Comparison of ENCODE assay signal across 8 cellular contexts in genomic region chr5:114362197-114362976, GRCh38. TPM values are rescaled to one million over a fixed set of nuclear protein-coding genes. Genes with fewer than 3 reads are reported as not detected.
DNase-seq lines count a peak whose midpoint lies in the region; ATAC-seq and TF ChIP-seq lines count a peak whose summit lies in the region.

No MANE protein-coding gene starts in this region.

- H3K27me3 ChIP-seq in hepatocyte (peaks cover 54% of the 10 kb centered on the region), SJCRH30 (no peaks in the 10 kb centered on the region; the same call in 1 of the 2 replicates)

- H3K4me3 ChIP-seq in WI38 (ENCODE audit: low read depth, low read length) (peak overlapping the region; percentile 59), hepatocyte (peak overlapping the region; percentile 59), SJCRH30 (no peak overlapping the region)

- H3K4me1 ChIP-seq in hepatocyte (ENCODE audit: insufficient read depth) (peaks cover 16% of the 10 kb centered on the region), SJCRH30 (no peaks in the 10 kb centered on the region)

- H3K4me1 Mint-ChIP-seq in activated CD4-positive, alpha-beta T cell treated with anti-CD3 and anti-CD28 coated beads, Interleukin-2, amount 10 ng/mL, durations not matched to agents 7 days and 5 days, result peaks cover 2% of the 10 kb centered on the region
- H3K4me1 Mint-ChIP-seq in stimulated activated effector memory CD8-positive, alpha-beta T cell treated with anti-CD3 and anti-CD28 coated beads, Interleukin-12 subunit alpha, Interleukin-12 subunit beta, amount 100 ng/mL, for 72 hours, result peaks cover 5% of the 10 kb centered on the region

- no peaks in the 10 kb centered on the region for H4K20me1 ChIP-seq in hepatocyte (ENCODE audit: insufficient read depth, poor library complexity, severe bottlenecking)

- H3K36me3 ChIP-seq in hepatocyte (replicated peaks; ENCODE audit: insufficient read depth, low read depth) (no peaks in the 10 kb centered on the region), SJCRH30 (no peaks in the 10 kb centered on the region)

- WGBS in hepatocyte (ENCODE audit: low lambda C conversion rate, missing lambda C conversion rate), result under 1% methylated on average over 68 of the region's 87 CpGs

- peak; percentile 18 for ATAC-seq in HG02970 (IDR thresholded peaks at IDR 0.05; ENCODE audit: low FRiP score, unreplicated experiment)
- peak; percentile 21 for ATAC-seq in stimulated activated effector memory CD8-positive, alpha-beta T cell treated with anti-CD3 and anti-CD28 coated beads, Interleukin-12 subunit alpha, Interleukin-12 subunit beta, amount 100 ng/mL, for 72 hours

- peak overlapping the region; percentile 96 for H3K4me2 ChIP-seq in hepatocyte

- H3K27me3 Mint-ChIP-seq in activated CD4-positive, alpha-beta T cell treated with anti-CD3 and anti-CD28 coated beads, Interleukin-2, amount 10 ng/mL, durations not matched to agents 7 days and 5 days, result peaks cover 52% of the 10 kb centered on the region

- H3K27ac ChIP-seq in hepatocyte, result no peak overlapping the region
- H3K27ac ChIP-seq in SJCRH30, result no peak overlapping the region

- POLR2A ChIA-PET in activated CD4-positive, alpha-beta T cell treated with anti-CD3 and anti-CD28 coated beads, Interleukin-2, amount 10 ng/mL, durations not matched to agents 7 days and 5 days (lab: Charles Lee), result no interaction called here

- peak overlapping the region; percentile 19 for H3K27ac Mint-ChIP-seq in activated CD4-positive, alpha-beta T cell treated with anti-CD3 and anti-CD28 coated beads, Interleukin-2, amount 10 ng/mL, durations not matched to agents 7 days and 5 days
- H3K27ac Mint-ChIP-seq in stimulated activated effector memory CD8-positive, alpha-beta T cell treated with anti-CD3 and anti-CD28 coated beads, Interleukin-12 subunit alpha, Interleukin-12 subunit beta, amount 100 ng/mL, for 72 hours, result no peak overlapping the region

- H3K9me3 ChIP-seq in hepatocyte (ENCODE audit: low read depth) (no peaks in the 10 kb centered on the region), SJCRH30 (replicated peaks) (no peaks in the 10 kb centered on the region)

- H3K9me2 ChIP-seq in hepatocyte (replicated peaks; ENCODE audit: insufficient read depth), result no peaks in the 10 kb centered on the region

- no peak for TF ChIP-seq CTCF in WI38 (IDR thresholded peaks at IDR 0.05; ENCODE audit: low read depth, low read length)
- no peak for TF ChIP-seq CTCF in hepatocyte (IDR thresholded peaks at IDR 0.05; ENCODE audit: poor library complexity)

- H3K36me3 Mint-ChIP-seq in activated CD4-positive, alpha-beta T cell treated with anti-CD3 and anti-CD28 coated beads, Interleukin-2, amount 10 ng/mL, durations not matched to agents 7 days and 5 days (ENCODE audit: low read depth), result peaks cover 4% of the 10 kb centered on the region
- no peaks in the 10 kb centered on the region for H3K36me3 Mint-ChIP-seq in stimulated activated effector memory CD8-positive, alpha-beta T cell treated with anti-CD3 and anti-CD28 coated beads, Interleukin-12 subunit alpha, Interleukin-12 subunit beta, amount 100 ng/mL, for 72 hours

- H2AFZ ChIP-seq in hepatocyte, result peak overlapping the region; percentile 45

- peak overlapping the region; percentile 49 for H3K4me3 Mint-ChIP-seq in activated CD4-positive, alpha-beta T cell treated with anti-CD3 and anti-CD28 coated beads, Interleukin-2, amount 10 ng/mL, durations not matched to agents 7 days and 5 days
- no peak overlapping the region for H3K4me3 Mint-ChIP-seq in stimulated activated effector memory CD8-positive, alpha-beta T cell treated with anti-CD3 and anti-CD28 coated beads, Interleukin-12 subunit alpha, Interleukin-12 subunit beta, amount 100 ng/mL, for 72 hours

- CTCF ChIA-PET in activated CD4-positive, alpha-beta T cell treated with anti-CD3 and anti-CD28 coated beads, Interleukin-2, amount 10 ng/mL, durations not matched to agents 7 days and 5 days (lab: Charles Lee), result no interaction called here

- H3K79me2 ChIP-seq in hepatocyte, result no peaks in the 10 kb centered on the region

- DNase-seq in activated CD4-positive, alpha-beta T cell treated with anti-CD3 and anti-CD28 coated beads, Interleukin-2, amount 10 ng/mL, durations not matched to agents 7 days and 5 days, result no peak
- DNase-seq in activated CD4-positive, alpha-beta T cell treated with anti-CD3 and anti-CD28 coated beads, Interleukin-2, amount 50 U/mL, for 4 hours, result no peak
- peak; percentile 51 for DNase-seq in hepatocyte (ENCODE audit: low spot score)
- DNase-seq in stimulated activated effector memory CD8-positive, alpha-beta T cell treated with anti-CD3 and anti-CD28 coated beads, Interleukin-12 subunit alpha, Interleukin-12 subunit beta, amount 100 ng/mL, for 72 hours (ENCODE audit: low spot score in 2 of 2), result no peak
- DNase-seq in mucosa of gallbladder (ENCODE audit: low spot score), result no peak
- no peak for DNase-seq in SJCRH30

- no peaks in the 10 kb centered on the region for H3K9me3 Mint-ChIP-seq in activated CD4-positive, alpha-beta T cell treated with anti-CD3 and anti-CD28 coated beads, Interleukin-2, amount 10 ng/mL, durations not matched to agents 7 days and 5 days
- H3K9me3 Mint-ChIP-seq in stimulated activated effector memory CD8-positive, alpha-beta T cell treated with anti-CD3 and anti-CD28 coated beads, Interleukin-12 subunit alpha, Interleukin-12 subunit beta, amount 100 ng/mL, for 72 hours, result peaks cover 3% of the 10 kb centered on the region

RNA-seq across cellular contexts. Expression of gene KCNN2, which starts 0.5 kb away (rescaled TPM):
- not detected for total RNA-seq in activated CD4-positive, alpha-beta T cell treated with anti-CD3 and anti-CD28 coated beads, Interleukin-2, amount 10 ng/mL, durations not matched to agents 7 days and 5 days
- total RNA-seq in hepatocyte, result 3.2 and 3.9 TPM in 2 replicates
- polyA plus RNA-seq in hepatocyte, result 6.4 and 9.5 TPM in 2 replicates
- 0.17 TPM for total RNA-seq in mucosa of gallbladder
- total RNA-seq in SJCRH30 (2014; rRNA removed; shearing (Covaris generic)), result not detected in 2 replicates
